In genomic region chr7:40520986-40521738, GRCh38 we compare ENCODE assay signal across 17 cellular contexts.
DNase-seq lines count a peak whose midpoint lies in the region; ATAC-seq and TF ChIP-seq lines count a peak whose summit lies in the region.
"Had no signal": no experiment of that assay in that cellular context is flagged by ENCODE, and none has a peak within 500 bp of the region (broad histone marks: within the 10 kb centered on the region; RNA-seq: fewer than 3 reads in every experiment).

No MANE protein-coding gene starts in this region.

- H3K9me2 ChIP-seq in SK-N-SH = no peaks in the 10 kb centered on the region

- H3K4me2 ChIP-seq in SK-N-SH (no peak overlapping the region), fibroblast of lung (ENCODE audit: extremely low read depth, insufficient read depth, low read length) (no peak overlapping the region)
- H3K4me2 ChIP-seq: BLaER1 treated with 17β-estradiol and CSF1 and Interleukin-3, amounts not matched to agents 10 nM and 100 nM had no signal

- H3K9me3 Mint-ChIP-seq in mesothelial cell of epicardium = peaks cover 19% of the 10 kb centered on the region
- H3K9me3 Mint-ChIP-seq: CD8-positive, alpha-beta T cell had no signal

- TF ChIP-seq EP300 in SK-N-SH (IDR thresholded peaks at IDR 0.05; ENCODE audit: borderline replicate concordance in 1 of 2, low read depth in 1 of 2, low read length in 1 of 2) = no peak

- H3K4me3 ChIP-seq in SK-N-SH (ENCODE audit: low read depth in 2 of 2, low read length in 1 of 2) (no peak overlapping the region), fibroblast of lung (replicated peaks in 1 of 4; ENCODE audit: control extremely low read depth in 1 of 4, insufficient read depth in 1 of 4, low read depth in 3 of 4, low read length in 4 of 4) (no peak overlapping the region), mucosa of descending colon (no peak overlapping the region), tibial artery (no peak overlapping the region)
- H3K4me3 ChIP-seq: BLaER1 treated with 17β-estradiol and CSF1 and Interleukin-3, amounts not matched to agents 10 nM and 100 nM; GM23248 had no signal

- TF ChIP-seq RAD21 in SK-N-SH (IDR thresholded peaks at IDR 0.05; ENCODE audit: low read length) = no peak

- H3F3A ChIP-seq in SK-N-SH (replicated peaks; ENCODE audit: insufficient read depth) = peaks cover 66% of the 10 kb centered on the region

- CTCF ChIA-PET in SK-N-SH (lab: Yijun Ruan, JAX) = no interaction called here

- no peaks in the 10 kb centered on the region for H3K27me3 Mint-ChIP-seq in mesothelial cell of epicardium (ENCODE audit: low read depth)
- H3K27me3 Mint-ChIP-seq: B cell had no signal

- H2AFZ ChIP-seq in SK-N-SH (ENCODE audit: low read depth) = no peak overlapping the region
- H2AFZ ChIP-seq in fibroblast of lung (ENCODE audit: low read length) = peak overlapping the region; percentile 45
- H2AFZ ChIP-seq: GM23248 had no signal

- H3K27ac ChIP-seq in SK-N-SH (ENCODE audit: low read depth in 2 of 2, low read length in 1 of 2) (peak overlapping the region; percentile 91 to 93; a peak in 3 of 4 replicates), fibroblast of lung (ENCODE audit: insufficient read depth, low read length) (no peak overlapping the region), tibial artery (peak overlapping the region; percentile 44 to 46)
- H3K27ac ChIP-seq: BLaER1 treated with 17β-estradiol and CSF1 and Interleukin-3, amounts not matched to agents 10 nM and 100 nM; GM23248; HL-60 had no signal

- H3K27me3 ChIP-seq in SK-N-SH (ENCODE audit: insufficient read depth) (no peaks in the 10 kb centered on the region), fibroblast of lung (ENCODE audit: control insufficient read depth, insufficient read depth, low read length) (no peaks in the 10 kb centered on the region), tibial artery (no peaks in the 10 kb centered on the region)
- H3K27me3 ChIP-seq: BLaER1 treated with 17β-estradiol and CSF1 and Interleukin-3, amounts not matched to agents 10 nM and 100 nM had no signal

- H4K20me1 ChIP-seq in SK-N-SH (ENCODE audit: insufficient read depth) (no peaks in the 10 kb centered on the region), fibroblast of lung (ENCODE audit: control insufficient read depth, extremely low read depth, insufficient read depth, low read length) (no peaks in the 10 kb centered on the region)
- H4K20me1 ChIP-seq: BLaER1 treated with 17β-estradiol and CSF1 and Interleukin-3, amounts not matched to agents 10 nM and 100 nM had no signal

- no peak overlapping the region for H3K9ac ChIP-seq in SK-N-SH
- no peak overlapping the region for H3K9ac ChIP-seq in fibroblast of lung (ENCODE audit: insufficient read depth, low read length)
- H3K9ac ChIP-seq: BLaER1 treated with 17β-estradiol and CSF1 and Interleukin-3, amounts not matched to agents 10 nM and 100 nM; GM23248 had no signal

- H3K79me2 ChIP-seq in SK-N-SH (ENCODE audit: insufficient read depth) = peaks cover 77% of the 10 kb centered on the region
- H3K79me2 ChIP-seq in fibroblast of lung (ENCODE audit: control insufficient read depth, insufficient read depth, low read length) = no peaks in the 10 kb centered on the region

- peaks cover 15 to 23% of the 10 kb centered on the region in 2 experiments for H3K4me1 ChIP-seq in SK-N-SH (ENCODE audit: control insufficient read depth in 1 of 2, insufficient read depth in 2 of 2, low read depth in 1 of 2, low read length in 1 of 2)
- H3K4me1 ChIP-seq in fibroblast of lung (ENCODE audit: control insufficient read depth, extremely low read depth, insufficient read depth, low read length) = no peaks in the 10 kb centered on the region
- H3K4me1 ChIP-seq in mucosa of descending colon (ENCODE audit: low read depth) = no peaks in the 10 kb centered on the region
- peaks cover 0 to 28% (median 5%) of the 10 kb centered on the region in 4 donors for H3K4me1 ChIP-seq in tibial artery
- H3K4me1 ChIP-seq: BLaER1 treated with 17β-estradiol and CSF1 and Interleukin-3, amounts not matched to agents 10 nM and 100 nM had no signal

- TF ChIP-seq CTCF in SK-N-SH (IDR thresholded peaks at IDR 0.05) (no peak), fibroblast of lung (conservative IDR thresholded peaks at IDR 0.05 in 1 of 2, IDR thresholded peaks at IDR 0.05 in 1 of 2; ENCODE audit: low read depth in 1 of 2, low read length in 2 of 2) (no peak), mucosa of descending colon (IDR thresholded peaks at IDR 0.05) (no peak), tibial artery (IDR thresholded peaks at IDR 0.05) (no peak), mesothelial cell of epicardium (IDR thresholded peaks at IDR 0.05; ENCODE audit: unreplicated experiment) (no peak)

- peaks cover 31 to 67% of the 10 kb centered on the region in 2 experiments for H3K36me3 ChIP-seq in SK-N-SH (replicated peaks in 1 of 2; ENCODE audit: control insufficient read depth in 1 of 2, insufficient read depth in 2 of 2, low read length in 1 of 2)
- H3K36me3 ChIP-seq in fibroblast of lung (ENCODE audit: control insufficient read depth, insufficient read depth, low read length) = no peaks in the 10 kb centered on the region
- H3K36me3 ChIP-seq in mucosa of descending colon (ENCODE audit: low read depth) = no peaks in the 10 kb centered on the region
- H3K36me3 ChIP-seq in tibial artery = no peaks in the 10 kb centered on the region
- H3K36me3 ChIP-seq: BLaER1 treated with 17β-estradiol and CSF1 and Interleukin-3, amounts not matched to agents 10 nM and 100 nM had no signal

- H3K36me3 Mint-ChIP-seq in mesothelial cell of epicardium = no peaks in the 10 kb centered on the region
- H3K36me3 Mint-ChIP-seq: CD8-positive, alpha-beta T cell had no signal

- ATAC-seq in SK-N-SH treated with all-trans-retinoic acid at 6 μM for 48 hours = no peak
- peak; percentile 56 for ATAC-seq in mucosa of descending colon
- no peak for ATAC-seq in GM18502 (IDR thresholded peaks at IDR 0.05; ENCODE audit: poor library complexity, unreplicated experiment)
- ATAC-seq: CD8-positive, alpha-beta T cell had no signal

- intact Hi-C loops in mucosa of descending colon (cut with DNase I, micrococcal nuclease) (no loop called here), tibial artery (cut with DNase I; ENCODE audit: low total_unique reads) (no loop called here)

- H3K27ac Mint-ChIP-seq in mesothelial cell of epicardium = no peak overlapping the region
- H3K27ac Mint-ChIP-seq: B cell; CD8-positive, alpha-beta T cell had no signal

- H3K4me3 Mint-ChIP-seq in mesothelial cell of epicardium = no peak overlapping the region
- H3K4me3 Mint-ChIP-seq: B cell; CD8-positive, alpha-beta T cell had no signal

- WGBS in SK-N-SH (ENCODE audit: low lambda C conversion rate) = 86% methylated on average over 7 of the region's 7 CpGs

- no peak for DNase-seq in SK-N-SH
- DNase-seq in fibroblast of lung (ENCODE audit: low read depth in 2 of 2) = no peak
- no peak for DNase-seq in mucosa of descending colon
- DNase-seq in tibial artery = no peak
- no peak for DNase-seq in mesothelial cell of epicardium (ENCODE audit: low spot score in 2 of 2, unreplicated experiment in 2 of 2)
- no peak for DNase-seq in NCI-H526 (lab: John Stamatoyannopoulos, UW)
- DNase-seq: Calu3; CD8-positive, alpha-beta T cell; DMS79 treated with DMSO at 0.1 percent for 48 hours; GF-D8; GM23248; HCEC 1CT had no signal

- H3K9me3 ChIP-seq in SK-N-SH = no peaks in the 10 kb centered on the region
- H3K9me3 ChIP-seq in fibroblast of lung (ENCODE audit: control insufficient read depth, insufficient read depth, low read depth, low read length) = no peaks in the 10 kb centered on the region
- H3K9me3 ChIP-seq in mucosa of descending colon = no peaks in the 10 kb centered on the region
- no peaks in the 10 kb centered on the region for H3K9me3 ChIP-seq in tibial artery
- H3K9me3 ChIP-seq: BLaER1 treated with 17β-estradiol and CSF1 and Interleukin-3, amounts not matched to agents 10 nM and 100 nM had no signal

- POLR2A ChIA-PET in SK-N-SH (lab: Yijun Ruan, JAX) = no interaction called here

- H3K4me1 Mint-ChIP-seq in mesothelial cell of epicardium = peaks cover 17% of the 10 kb centered on the region
- H3K4me1 Mint-ChIP-seq: B cell had no signal

TF ChIP-seq in SK-N-SH, 30 proteins besides CTCF, POLR2A, EP300 and RAD21:
- TF ChIP-seq MAX (IDR thresholded peaks at IDR 0.05; ENCODE audit: low read depth) (no peak), JUND (IDR thresholded peaks at IDR 0.05) (no peak), TAF1 (IDR thresholded peaks at IDR 0.05; ENCODE audit: borderline replicate concordance, low read depth, low read length) (no peak)

TF ChIP-seq in SK-N-SH treated with all-trans-retinoic acid at 6 μM for 48 hours, 23 proteins besides CTCF, POLR2A, EP300 and RAD21 (continues in another document):
- TF ChIP-seq ISL1 (CRISPR knock-in tag; IDR thresholded peaks at IDR 0.05) (no peak), CREB5 (CRISPR knock-in tag; IDR thresholded peaks at IDR 0.05; ENCODE audit: low read depth) (no peak), CSRNP3 (CRISPR knock-in tag; IDR thresholded peaks at IDR 0.05) (no peak), PPARA (CRISPR knock-in tag; IDR thresholded peaks at IDR 0.05; ENCODE audit: borderline replicate concordance) (no peak), TOX (CRISPR knock-in tag; IDR thresholded peaks at IDR 0.05; ENCODE audit: borderline replicate concordance) (no peak), RARB (CRISPR knock-in tag; IDR thresholded peaks at IDR 0.05) (no peak), CSDC2 (CRISPR knock-in tag; IDR thresholded peaks at IDR 0.05) (no peak), BACH2 (CRISPR knock-in tag; IDR thresholded peaks at IDR 0.05; ENCODE audit: borderline replicate concordance) (no peak)
